In the genomic region with DNA sequence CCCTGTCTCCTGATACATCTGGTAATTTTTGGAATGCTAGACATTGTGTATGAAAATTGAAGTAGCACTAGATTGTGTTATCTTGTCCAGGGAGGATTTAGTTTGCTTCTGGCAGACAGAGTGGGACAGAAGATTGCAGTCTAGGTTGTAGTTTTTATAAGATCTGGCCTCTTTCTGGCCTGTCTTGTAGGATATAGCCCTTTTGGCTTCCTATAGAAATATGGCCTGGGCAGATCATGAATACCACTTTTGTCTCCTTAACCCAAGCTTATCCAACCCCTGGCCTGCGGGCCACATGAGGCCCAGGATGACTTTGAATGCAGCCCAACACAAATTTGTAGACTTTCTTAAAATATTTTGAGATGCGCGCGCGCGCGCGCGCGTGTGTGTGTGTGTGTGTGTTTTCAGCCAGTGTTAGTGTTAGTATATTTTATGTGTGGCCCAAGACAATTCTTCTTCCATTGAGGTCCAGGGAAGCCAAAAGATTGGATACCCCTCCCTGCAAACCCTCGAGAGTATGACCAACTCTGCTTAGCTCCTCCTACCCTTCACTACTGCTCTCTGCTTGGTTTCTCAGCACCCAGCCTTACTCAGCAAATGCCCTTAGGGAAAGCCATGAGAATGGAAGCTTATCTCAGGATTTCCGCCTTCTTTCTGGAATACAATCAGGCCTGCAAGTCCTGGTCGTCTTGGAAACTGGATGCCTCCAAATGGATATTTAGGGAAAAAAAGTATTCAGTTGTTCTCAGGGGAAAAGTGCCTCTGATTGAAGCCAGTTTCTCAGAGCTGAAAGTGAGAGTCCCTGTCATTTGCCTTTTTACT, we compare ENCODE assay signal across 8 cellular contexts. TPM values are rescaled to one million over a fixed set of nuclear protein-coding genes. Genes with fewer than 3 reads are reported as not detected.
DNase-seq lines count a peak whose midpoint lies in the region; ATAC-seq and TF ChIP-seq lines count a peak whose summit lies in the region.

No MANE protein-coding gene starts in this region.

- ATAC-seq in GM18498 (IDR thresholded peaks at IDR 0.05; ENCODE audit: unreplicated experiment) = peak; percentile 42
- ATAC-seq in HG03139 (IDR thresholded peaks at IDR 0.05; ENCODE audit: unreplicated experiment) = no peak
- no peak for ATAC-seq in HG02798 (IDR thresholded peaks at IDR 0.05; ENCODE audit: poor library complexity, unreplicated experiment)

- H3K4me3 Mint-ChIP-seq in IgD-negative memory B cell (no peak overlapping the region), mesothelial cell of epicardium (no peak overlapping the region)

- H3K27ac Mint-ChIP-seq in IgD-negative memory B cell = peak overlapping the region in 2 of 3 donors; percentile 1 to 65
- peak overlapping the region; percentile 55 for H3K27ac Mint-ChIP-seq in mesothelial cell of epicardium

- DNase-seq in cardiac fibroblast (ENCODE audit: low read depth in 2 of 2) = peak; percentile 75 to 95
- no peak for DNase-seq in mesothelial cell of epicardium (ENCODE audit: low spot score in 2 of 2, unreplicated experiment in 2 of 2)
- DNase-seq in activated CD4-positive, alpha-beta T cell treated with anti-CD3 and anti-CD28 coated beads for 4 hours = no peak
- DNase-seq in effector CD4-positive, alpha-beta T cell = no peak

- H3K27me3 Mint-ChIP-seq in IgD-negative memory B cell (no peaks in the 10 kb centered on the region), mesothelial cell of epicardium (ENCODE audit: low read depth) (no peaks in the 10 kb centered on the region)

- H3K4me1 Mint-ChIP-seq in IgD-negative memory B cell (peaks cover 24 to 56% (median 48%) of the 10 kb centered on the region in 3 donors), mesothelial cell of epicardium (peaks cover 29% of the 10 kb centered on the region)

- H3K36me3 Mint-ChIP-seq in IgD-negative memory B cell = peaks cover 5% of the 10 kb centered on the region
- H3K36me3 Mint-ChIP-seq in mesothelial cell of epicardium = peaks cover 2% of the 10 kb centered on the region

- no peak overlapping the region for H3K4me3 ChIP-seq in cardiac fibroblast (replicated peaks in 1 of 2; ENCODE audit: low read depth in 2 of 2, low read length in 2 of 2)

- H3K9me3 Mint-ChIP-seq in IgD-negative memory B cell = peaks cover 2 to 8% (median 5%) of the 10 kb centered on the region in 3 donors
- peaks cover 15% of the 10 kb centered on the region for H3K9me3 Mint-ChIP-seq in mesothelial cell of epicardium

- TF ChIP-seq CTCF in cardiac fibroblast (IDR thresholded peaks at IDR 0.05; ENCODE audit: low read depth, low read length) (no peak), mesothelial cell of epicardium (IDR thresholded peaks at IDR 0.05; ENCODE audit: unreplicated experiment) (no peak)

RNA-seq across cellular contexts. Expression of a gene that starts 26.6 kb away (rescaled TPM):
- 1.5 TPM for polyA plus RNA-seq in IgD-negative memory B cell
- total RNA-seq in mesothelial cell of epicardium = 3.2 to 3.8 TPM (median 3.5 TPM) in 3 replicates

Comparison
In these comparisons a context has a peak if more than half of its experiments do, and no peak if none do; other contexts are left out.
1. DNase-seq: peak in cardiac fibroblast (2 of 2); none in mesothelial cell of epicardium (0 of 2), activated CD4-positive, alpha-beta T cell treated with anti-CD3 and anti-CD28 coated beads for 4 hours (0 of 2) and effector CD4-positive, alpha-beta T cell (single experiment).